9 cellular contexts compared by ENCODE assay signal in the genomic region with DNA sequence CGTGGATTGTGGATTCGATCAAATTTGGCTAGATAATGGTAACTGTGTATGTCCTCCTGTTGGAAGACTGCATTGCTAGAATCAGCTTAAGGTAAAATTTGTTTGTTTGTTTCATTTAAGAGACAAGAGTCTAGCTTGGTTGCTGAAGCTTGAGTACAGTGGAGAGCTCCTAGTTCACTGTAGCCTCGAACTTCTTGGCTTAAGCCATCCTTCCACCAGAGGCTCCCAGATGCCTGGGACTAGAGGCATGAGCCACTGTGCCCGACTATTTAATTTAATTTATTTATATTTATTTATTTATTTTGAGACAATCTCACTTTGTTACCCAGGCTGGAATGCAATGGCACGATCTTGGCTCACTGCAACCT. TPM values are rescaled to one million over a fixed set of nuclear protein-coding genes. Genes with fewer than 3 reads are reported as not detected.
DNase-seq lines count a peak whose midpoint lies in the region; ATAC-seq and TF ChIP-seq lines count a peak whose summit lies in the region.
"Had no signal": no experiment of that assay in that cellular context is flagged by ENCODE, and none has a peak within 500 bp of the region (broad histone marks: within the 10 kb centered on the region; RNA-seq: fewer than 3 reads in every experiment).

No MANE protein-coding gene starts in this region.

- 86% methylated on average over 5 of the region's 5 CpGs for WGBS in hepatocyte (ENCODE audit: low lambda C conversion rate, missing lambda C conversion rate)

- no peaks in the 10 kb centered on the region for H3K27me3 Mint-ChIP-seq in activated T-cell treated with anti-CD3 and anti-CD28 coated beads, Interleukin-2, amount 50 U/mL, for 24 hours
- H3K27me3 Mint-ChIP-seq in stimulated activated naive CD8-positive, alpha-beta T cell treated with anti-CD3 and anti-CD28 coated beads, Interleukin-15, amount 100 ng/mL, for 72 hours, result no peaks in the 10 kb centered on the region

- no peak for DNase-seq in activated T-cell treated with anti-CD3 and anti-CD28 coated beads, Interleukin-2, amount 50 U/mL, for 24 hours
- no peak for DNase-seq in activated T-cell treated with anti-CD3 and anti-CD28 coated beads, Interleukin-2, amount 50 U/mL, for 48 hours
- no peak for DNase-seq in hepatocyte (ENCODE audit: low spot score)
- DNase-seq in stimulated activated naive CD8-positive, alpha-beta T cell treated with anti-CD3 and anti-CD28 coated beads, Interleukin-15, amount 100 ng/mL, for 72 hours, result no peak
- no peak for DNase-seq in effector CD4-positive, alpha-beta T cell
- DNase-seq: stimulated activated CD4-positive, alpha-beta T cell treated with anti-CD3 and anti-CD28 coated beads, Interleukin-12 subunit alpha, Interleukin-12 subunit beta, amount 100 ng/mL, for 4 hours had no signal

- peaks cover 37% of the 10 kb centered on the region for H3K4me1 Mint-ChIP-seq in activated T-cell treated with anti-CD3 and anti-CD28 coated beads, Interleukin-2, amount 50 U/mL, for 24 hours (ENCODE audit: low read depth)
- H3K4me1 Mint-ChIP-seq in stimulated activated naive CD8-positive, alpha-beta T cell treated with anti-CD3 and anti-CD28 coated beads, Interleukin-15, amount 100 ng/mL, for 72 hours, result peaks cover 40% of the 10 kb centered on the region

- H3K4me3 ChIP-seq in WI38 (ENCODE audit: low read depth, low read length), result peak overlapping the region; percentile 88
- peak overlapping the region; percentile 44 for H3K4me3 ChIP-seq in hepatocyte

- H3K4me2 ChIP-seq in hepatocyte, result peak overlapping the region; percentile 74

- H3K9me3 ChIP-seq in hepatocyte (ENCODE audit: low read depth), result no peaks in the 10 kb centered on the region

- TF ChIP-seq CTCF in WI38 (IDR thresholded peaks at IDR 0.05; ENCODE audit: low read depth, low read length) (no peak), hepatocyte (IDR thresholded peaks at IDR 0.05; ENCODE audit: poor library complexity) (no peak)

- H3K27ac ChIP-seq in hepatocyte, result peak overlapping the region; percentile 97

- H2AFZ ChIP-seq in hepatocyte, result no peak overlapping the region

- H3K4me1 ChIP-seq in hepatocyte (ENCODE audit: insufficient read depth), result peaks cover 21% of the 10 kb centered on the region

- ATAC-seq in stimulated activated naive CD8-positive, alpha-beta T cell treated with anti-CD3 and anti-CD28 coated beads, Interleukin-15, amount 100 ng/mL, for 72 hours, result no peak
- ATAC-seq in GM21529 (IDR thresholded peaks at IDR 0.05; ENCODE audit: unreplicated experiment), result no peak
- no peak for ATAC-seq in GM21447 (IDR thresholded peaks at IDR 0.05; ENCODE audit: unreplicated experiment)

- peak overlapping the region; percentile 96 for H3K4me3 Mint-ChIP-seq in activated T-cell treated with anti-CD3 and anti-CD28 coated beads, Interleukin-2, amount 50 U/mL, for 24 hours
- H3K4me3 Mint-ChIP-seq in stimulated activated naive CD8-positive, alpha-beta T cell treated with anti-CD3 and anti-CD28 coated beads, Interleukin-15, amount 100 ng/mL, for 72 hours, result peak overlapping the region; percentile 96 to 97

- H4K20me1 ChIP-seq in hepatocyte (ENCODE audit: insufficient read depth, poor library complexity, severe bottlenecking), result no peaks in the 10 kb centered on the region

- no peaks in the 10 kb centered on the region for H3K9me2 ChIP-seq in hepatocyte (replicated peaks; ENCODE audit: insufficient read depth)

- H3K36me3 Mint-ChIP-seq in activated T-cell treated with anti-CD3 and anti-CD28 coated beads, Interleukin-2, amount 50 U/mL, for 24 hours (ENCODE audit: low read depth), result peaks cover 31% of the 10 kb centered on the region

- no peaks in the 10 kb centered on the region for H3K27me3 ChIP-seq in hepatocyte

- peak overlapping the region; percentile 95 for H3K27ac Mint-ChIP-seq in activated T-cell treated with anti-CD3 and anti-CD28 coated beads, Interleukin-2, amount 50 U/mL, for 24 hours
- H3K27ac Mint-ChIP-seq in stimulated activated naive CD8-positive, alpha-beta T cell treated with anti-CD3 and anti-CD28 coated beads, Interleukin-15, amount 100 ng/mL, for 72 hours, result no peak overlapping the region

- H3K9me3 Mint-ChIP-seq in activated T-cell treated with anti-CD3 and anti-CD28 coated beads, Interleukin-2, amount 50 U/mL, for 24 hours, result no peaks in the 10 kb centered on the region
- no peaks in the 10 kb centered on the region for H3K9me3 Mint-ChIP-seq in stimulated activated naive CD8-positive, alpha-beta T cell treated with anti-CD3 and anti-CD28 coated beads, Interleukin-15, amount 100 ng/mL, for 72 hours

- no peaks in the 10 kb centered on the region for H3K36me3 ChIP-seq in hepatocyte (replicated peaks; ENCODE audit: insufficient read depth, low read depth)

- H3K79me2 ChIP-seq in hepatocyte, result peaks cover 56% of the 10 kb centered on the region

RNA-seq across cellular contexts. Expression of gene PHACTR4, which starts 1.5 kb away (rescaled TPM):
- 18.5 and 21.5 TPM in 2 replicates for total RNA-seq in hepatocyte
- 19.1 and 22.1 TPM in 2 replicates for polyA plus RNA-seq in hepatocyte

RNA-seq across cellular contexts. Expression of gene MED18, which starts 42.2 kb away (rescaled TPM):
- 17.1 and 26.0 TPM in 2 replicates for total RNA-seq in hepatocyte
- polyA plus RNA-seq in hepatocyte, result 13.2 and 14.7 TPM in 2 replicates
